In the genomic region with DNA sequence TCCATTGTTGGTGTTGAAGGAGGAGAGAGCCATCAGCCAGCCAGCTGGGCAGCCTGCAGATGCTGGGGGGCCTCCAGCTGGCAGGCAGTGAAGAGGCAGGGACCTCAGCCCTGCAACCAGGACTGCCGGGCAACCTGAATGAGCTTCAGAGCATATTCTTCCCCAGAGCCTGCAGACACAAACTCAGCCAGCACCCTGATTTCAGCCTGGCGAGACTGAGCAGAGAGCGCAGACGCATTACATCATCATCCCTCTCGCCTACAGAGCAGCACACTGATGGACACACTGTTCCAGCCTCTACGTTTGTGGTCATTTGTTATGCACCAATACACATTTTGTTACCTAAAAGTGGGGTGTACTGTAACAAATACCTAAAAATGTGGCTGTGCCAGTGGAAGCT, we compare ENCODE assay signal across 28 cellular contexts.
"Had no signal": no experiment of that assay in that cellular context is flagged by ENCODE, and none has a peak within 500 bp of the region (broad histone marks: within the 10 kb centered on the region; RNA-seq: fewer than 3 reads in every experiment).

No MANE protein-coding gene starts in this region.

- H3K4me2 ChIP-seq: smooth muscle cell had no signal

- H3K4me1 ChIP-seq: colonic mucosa, gastrocnemius medialis, heart right ventricle, left lung, pancreas, stomach, thyroid gland, vagina had no signal

- H3K36me3 ChIP-seq: colonic mucosa, gastrocnemius medialis, heart right ventricle, left lung, neutrophil, pancreas, stomach, thyroid gland, vagina had no signal

- H3K9me3 ChIP-seq: colonic mucosa, gastrocnemius medialis, neutrophil, pancreas, thyroid gland, vagina had no signal

- H3K27ac ChIP-seq: colonic mucosa, epithelial cell of prostate, gastrocnemius medialis, heart right ventricle, left lung, neutrophil, pancreas, stomach, thyroid gland, vagina had no signal

- ATAC-seq: esophagus mucosa; gastrocnemius medialis; heart right ventricle; left cardiac atrium; left lung; naive thymus-derived CD4-positive, alpha-beta T cell; pancreas; sciatic nerve; stimulated activated effector memory CD8-positive, alpha-beta T cell treated with anti-CD3 and anti-CD28 coated beads, Interleukin-12 subunit alpha, Interleukin-12 subunit beta, amount 100 ng/mL, for 72 hours had no signal

- H3K27me3 ChIP-seq: colonic mucosa, gastrocnemius medialis, left lung, neutrophil, pancreas, stomach, thyroid gland, vagina had no signal

- DNase-seq: colonic mucosa; effector CD8-positive, alpha-beta T cell; endodermal cell; foreskin fibroblast; gastrocnemius medialis; heart right ventricle; hippocampal formation; left cardiac atrium; left lung; mesendoderm; midbrain; naive thymus-derived CD4-positive, alpha-beta T cell; pancreas; stimulated activated CD4-positive, alpha-beta T cell treated with anti-CD3 and anti-CD28 coated beads, Interleukin-12 subunit alpha, Interleukin-12 subunit beta, amount 100 ng/mL, for 4 hours; stimulated activated CD4-positive, alpha-beta T cell treated with anti-CD3 and anti-CD28 coated beads, Interleukin-1b, Interleukin-23, amount 100 ng/mL, for 48 hours; stimulated activated CD4-positive, alpha-beta T cell treated with anti-CD3 and anti-CD28 coated beads, Interleukin-4, amount 100 ng/mL, for 24 hours; stimulated activated naive CD4-positive, alpha-beta T cell treated with Interleukin-2 at 50 U/mL for 16 hours; stomach; thyroid gland; trophoblast cell had no signal

- FAIRE-seq: islet of Langerhans, pancreas had no signal

- H3K4me3 ChIP-seq: colonic mucosa, gastrocnemius medialis, heart right ventricle, left lung, pancreas, smooth muscle cell, stomach, thyroid gland, vagina had no signal
